In genomic region chr3:36943601-36944000, GRCh38 we compare ENCODE assay signal across 8 cellular contexts. TPM values are rescaled to one million over a fixed set of nuclear protein-coding genes. Genes with fewer than 3 reads are reported as not detected.
A peak's percentile ranks its signal among the peaks of the same experiment; 100 is the strongest.
DNase-seq lines count a peak whose midpoint lies in the region; ATAC-seq lines count a peak whose summit lies in the region.

No MANE protein-coding gene starts in this region.

- peak overlapping the region; percentile 75 for H3K4me3 Mint-ChIP-seq in activated CD4-positive, alpha-beta T cell treated with anti-CD3 and anti-CD28 coated beads for 36 hours
- H3K4me3 Mint-ChIP-seq in activated CD8-positive, alpha-beta T cell treated with anti-CD3 and anti-CD28 coated beads, Interleukin-2, amount 10 ng/mL, durations not matched to agents 7 days and 5 days, result peak overlapping the region; percentile 78

- peak overlapping the region; percentile 24 for H3K27ac ChIP-seq in stomach smooth muscle (ENCODE audit: low read length)

- ATAC-seq in activated CD4-positive, alpha-beta T cell treated with anti-CD3 and anti-CD28 coated beads for 36 hours, result no peak
- ATAC-seq in activated CD8-positive, alpha-beta T cell treated with anti-CD3 and anti-CD28 coated beads, Interleukin-2, amount 10 ng/mL, durations not matched to agents 7 days and 5 days, result no peak
- ATAC-seq in GM18520 (IDR thresholded peaks at IDR 0.05; ENCODE audit: unreplicated experiment), result no peak

- POLR2A ChIA-PET in activated CD4-positive, alpha-beta T cell treated with anti-CD3 and anti-CD28 coated beads for 36 hours (lab: Charles Lee), result interaction anchor here (1.9 kb wide), 1 partner anchor 49 kb away, joined by 9 read pairs; the partner anchor contains the start of genes EPM2AIP1 and MLH1
- POLR2A ChIA-PET in activated CD8-positive, alpha-beta T cell treated with anti-CD3 and anti-CD28 coated beads, Interleukin-2, amount 10 ng/mL, durations not matched to agents 7 days and 5 days (lab: Charles Lee), result interaction anchor here (0.9 to 2.7 kb wide), 5 partner anchors 8 to 67 kb away, joined by 3 to 21 read pairs (median 6); no protein-coding TSS in a partner anchor

- peaks cover 14% of the 10 kb centered on the region for H3K9me3 Mint-ChIP-seq in activated CD4-positive, alpha-beta T cell treated with anti-CD3 and anti-CD28 coated beads for 36 hours (ENCODE audit: low read depth)
- H3K9me3 Mint-ChIP-seq in activated CD8-positive, alpha-beta T cell treated with anti-CD3 and anti-CD28 coated beads, Interleukin-2, amount 10 ng/mL, durations not matched to agents 7 days and 5 days (ENCODE audit: insufficient read depth), result peaks cover 10% of the 10 kb centered on the region

- no peaks in the 10 kb centered on the region for H3K27me3 Mint-ChIP-seq in activated CD4-positive, alpha-beta T cell treated with anti-CD3 and anti-CD28 coated beads for 36 hours
- no peaks in the 10 kb centered on the region for H3K27me3 Mint-ChIP-seq in activated CD8-positive, alpha-beta T cell treated with anti-CD3 and anti-CD28 coated beads, Interleukin-2, amount 10 ng/mL, durations not matched to agents 7 days and 5 days (ENCODE audit: low read depth)

- H3K9me3 ChIP-seq in iPS-18c (ENCODE audit: control insufficient read depth, insufficient read depth, low read length) (no peaks in the 10 kb centered on the region), stomach smooth muscle (ENCODE audit: control insufficient read depth in 2 of 2, low read length in 2 of 2) (peaks cover 0 to 2% of the 10 kb centered on the region in 2 donors)

- no peak for DNase-seq in activated CD4-positive, alpha-beta T cell treated with anti-CD3 and anti-CD28 coated beads for 36 hours
- no peak for DNase-seq in activated CD4-positive, alpha-beta T cell treated with anti-CD3 and anti-CD28 coated beads for 1 hour
- DNase-seq in activated CD8-positive, alpha-beta T cell treated with anti-CD3 and anti-CD28 coated beads, Interleukin-2, amount 10 ng/mL, durations not matched to agents 7 days and 5 days, result no peak
- DNase-seq in NCI-H1694 treated with DMSO at 0.1 percent for 48 hours (lab: John Stamatoyannopoulos, UW) (no peak), GDM1 (lab: John Stamatoyannopoulos, UW) (no peak)

- H3K9ac ChIP-seq in stomach smooth muscle (ENCODE audit: low read length in 2 of 2), result peak overlapping the region; percentile 69 to 73

- CTCF ChIA-PET in activated CD4-positive, alpha-beta T cell treated with anti-CD3 and anti-CD28 coated beads for 36 hours (lab: Charles Lee), result interaction anchor here (1.0 to 3.6 kb wide), 2 partner anchors 15 to 76 kb away, joined by 3 to 17 read pairs; no protein-coding TSS in a partner anchor
- CTCF ChIA-PET in activated CD8-positive, alpha-beta T cell treated with anti-CD3 and anti-CD28 coated beads, Interleukin-2, amount 10 ng/mL, durations not matched to agents 7 days and 5 days (lab: Charles Lee), result interaction anchor here (1.3 to 4.9 kb wide), 2 partner anchors 15 to 67 kb away, joined by 4 to 32 read pairs; no protein-coding TSS in a partner anchor

- intact Hi-C loops in activated CD4-positive, alpha-beta T cell treated with anti-CD3 and anti-CD28 coated beads for 36 hours (cut with DNase I, micrococcal nuclease), result no loop called here

- H3K4me1 ChIP-seq in stomach smooth muscle (ENCODE audit: control insufficient read depth, insufficient read depth, low read length), result peaks cover 16% of the 10 kb centered on the region

- H3K36me3 ChIP-seq in stomach smooth muscle (ENCODE audit: control insufficient read depth in 2 of 2, insufficient read depth in 2 of 2, low read length in 2 of 2), result no peaks in the 10 kb centered on the region

- no peaks in the 10 kb centered on the region for H3K27me3 ChIP-seq in stomach smooth muscle (ENCODE audit: control insufficient read depth in 1 of 2, insufficient read depth in 2 of 2, low read length in 2 of 2)

- peaks cover 11% of the 10 kb centered on the region for H3K4me1 Mint-ChIP-seq in activated CD4-positive, alpha-beta T cell treated with anti-CD3 and anti-CD28 coated beads for 36 hours
- peaks cover 20% of the 10 kb centered on the region for H3K4me1 Mint-ChIP-seq in activated CD8-positive, alpha-beta T cell treated with anti-CD3 and anti-CD28 coated beads, Interleukin-2, amount 10 ng/mL, durations not matched to agents 7 days and 5 days (ENCODE audit: low read depth)

- peak overlapping the region; percentile 51 for H3K27ac Mint-ChIP-seq in activated CD4-positive, alpha-beta T cell treated with anti-CD3 and anti-CD28 coated beads for 36 hours
- H3K27ac Mint-ChIP-seq in activated CD8-positive, alpha-beta T cell treated with anti-CD3 and anti-CD28 coated beads, Interleukin-2, amount 10 ng/mL, durations not matched to agents 7 days and 5 days, result no peak overlapping the region

- peak overlapping the region; percentile 72 for H3K4me3 ChIP-seq in iPS-18c (ENCODE audit: insufficient read depth, low read depth, low read length)
- peak overlapping the region; percentile 86 to 87 for H3K4me3 ChIP-seq in stomach smooth muscle (ENCODE audit: low read length in 2 of 2)

- H3K36me3 Mint-ChIP-seq in activated CD4-positive, alpha-beta T cell treated with anti-CD3 and anti-CD28 coated beads for 36 hours (ENCODE audit: low read depth), result peaks cover 7% of the 10 kb centered on the region
- H3K36me3 Mint-ChIP-seq in activated CD8-positive, alpha-beta T cell treated with anti-CD3 and anti-CD28 coated beads, Interleukin-2, amount 10 ng/mL, durations not matched to agents 7 days and 5 days (ENCODE audit: low read depth), result peaks cover 11% of the 10 kb centered on the region

RNA-seq across cellular contexts. Expression of gene TRANK1, which starts 1.3 kb away (rescaled TPM):
- 10 to 100 TPM; 12.0 to 13.2 TPM for total RNA-seq in activated CD4-positive, alpha-beta T cell treated with anti-CD3 and anti-CD28 coated beads for 36 hours
- total RNA-seq in activated CD8-positive, alpha-beta T cell treated with anti-CD3 and anti-CD28 coated beads, Interleukin-2, amount 10 ng/mL, durations not matched to agents 7 days and 5 days, result 10 to 100 TPM; 49.3 to 52.3 TPM

RNA-seq across cellular contexts. Expression of gene EPM2AIP1, which starts 49.3 kb away (rescaled TPM):
- 10 to 100 TPM in 1 of 2 experiments, 1 to 10 TPM in 1; 9.4 to 11.8 TPM for total RNA-seq in activated CD4-positive, alpha-beta T cell treated with anti-CD3 and anti-CD28 coated beads for 36 hours
- 10 to 100 TPM; 18.4 to 19.3 TPM for total RNA-seq in activated CD8-positive, alpha-beta T cell treated with anti-CD3 and anti-CD28 coated beads, Interleukin-2, amount 10 ng/mL, durations not matched to agents 7 days and 5 days

RNA-seq across cellular contexts. Expression of gene MLH1, which starts 49.7 kb away (rescaled TPM):
- 100 to 1,000 TPM in 1 of 2 experiments, 10 to 100 TPM in 1; 89.0 to 135 TPM for total RNA-seq in activated CD4-positive, alpha-beta T cell treated with anti-CD3 and anti-CD28 coated beads for 36 hours
- 10 to 100 TPM; 60.9 to 65.3 TPM for total RNA-seq in activated CD8-positive, alpha-beta T cell treated with anti-CD3 and anti-CD28 coated beads, Interleukin-2, amount 10 ng/mL, durations not matched to agents 7 days and 5 days
